In the genomic region with DNA sequence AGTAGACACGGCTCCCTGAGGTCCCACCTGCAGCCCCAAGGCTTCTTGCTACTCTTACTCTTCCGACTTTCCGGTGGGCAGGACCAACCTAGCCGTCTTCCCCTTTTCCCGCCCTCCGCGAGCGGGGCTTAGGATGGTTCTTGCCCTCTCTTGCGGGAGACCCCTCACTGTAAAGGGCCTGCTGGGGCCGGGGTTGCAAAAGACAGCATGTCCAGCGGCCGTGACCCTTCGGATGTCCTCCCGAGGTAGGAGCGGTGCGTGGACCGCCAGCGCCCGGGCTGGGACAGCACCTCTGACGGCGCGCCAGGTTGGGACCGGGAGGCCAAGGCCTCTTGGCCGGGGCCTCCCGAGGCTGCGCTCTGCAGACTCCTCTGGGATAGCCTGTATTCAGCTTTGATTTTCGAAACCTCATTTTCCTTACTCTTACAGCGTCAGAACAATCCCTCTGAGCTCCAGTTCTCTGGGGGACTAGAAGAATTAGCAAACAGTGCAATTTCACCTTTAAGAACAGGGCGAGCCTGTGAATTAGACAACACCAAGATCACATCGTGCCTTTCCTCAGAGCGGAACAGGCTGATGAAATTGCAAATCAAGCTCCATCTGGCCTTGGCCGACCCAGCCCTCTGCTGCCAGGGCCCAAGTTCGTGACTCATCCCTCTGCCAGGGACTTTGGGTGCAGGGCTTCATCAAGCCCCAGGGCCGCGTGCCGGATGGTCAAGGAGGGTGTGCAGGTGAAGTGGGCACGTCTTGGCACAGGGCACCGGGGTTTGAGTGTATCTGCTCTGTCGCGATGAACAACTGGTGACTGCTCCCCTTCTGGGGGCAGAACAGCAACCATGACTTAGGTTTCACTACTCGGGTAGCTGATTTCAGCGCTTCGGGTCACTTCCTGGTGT, we compare ENCODE assay signal across 1 cellular context.
A peak's percentile ranks its signal among the peaks of the same experiment; 100 is the strongest.
TF ChIP-seq lines count a peak whose summit lies in the region.

No MANE protein-coding gene starts in this region.

TF ChIP-seq in HepG2, 621 proteins besides CTCF, POLR2A, EP300 and RAD21 (continued from another document):
- TF ChIP-seq ZSCAN31 (CRISPR knock-in tag; IDR thresholded peaks at IDR 0.05; ENCODE audit: low read depth) (peak; percentile 54; the same call in 1 of the 2 replicates), KDM2A (CRISPR knock-in tag; IDR thresholded peaks at IDR 0.05; ENCODE audit: borderline replicate concordance, low read depth) (0 out of 2 replicates have a peak, but pooled peaks have one; percentile 19), ZNF138 (CRISPR knock-in tag; IDR thresholded peaks at IDR 0.05; ENCODE audit: low read depth) (no peak), ZNF329 (CRISPR knock-in tag; IDR thresholded peaks at IDR 0.05; ENCODE audit: low read depth) (0 out of 2 replicates have a peak, but pooled peaks have one; percentile 45), HMGXB4 (CRISPR knock-in tag; IDR thresholded peaks at IDR 0.05; ENCODE audit: borderline replicate concordance in 1 of 2, low read depth in 1 of 2) (peak in 1 of 2 experiments; percentile 13; a peak in 1 of 4 replicates), TBX2 (CRISPR knock-in tag; IDR thresholded peaks at IDR 0.05; ENCODE audit: borderline replicate concordance) (peak; percentile 17; the same call in 1 of the 2 replicates), ATRX (CRISPR knock-in tag; IDR thresholded peaks at IDR 0.05; ENCODE audit: borderline replicate concordance) (no peak), ZMYM4 (CRISPR knock-in tag; IDR thresholded peaks at IDR 0.05) (0 out of 2 replicates have a peak, but pooled peaks have one; percentile 13), ZNF225 (CRISPR knock-in tag; IDR thresholded peaks at IDR 0.05) (peak; percentile 87; the same call in 1 of the 2 replicates), DMAP1 (CRISPR knock-in tag; IDR thresholded peaks at IDR 0.05) (no peak; the same call in 1 of the 2 replicates), ZNF496 (CRISPR knock-in tag; IDR thresholded peaks at IDR 0.05; ENCODE audit: insufficient replicate concordance) (no peak), MED1 (CRISPR knock-in tag; IDR thresholded peaks at IDR 0.05) (peak; percentile 60; the same call in 1 of the 2 replicates), ZNF557 (CRISPR knock-in tag; IDR thresholded peaks at IDR 0.05) (0 out of 2 replicates have a peak, but pooled peaks have one; percentile 35), NR2C2 (CRISPR knock-in tag; IDR thresholded peaks at IDR 0.05; ENCODE audit: borderline replicate concordance) (0 out of 2 replicates have a peak, but pooled peaks have one; percentile 6), ZNF616 (CRISPR knock-in tag; IDR thresholded peaks at IDR 0.05; ENCODE audit: low read depth) (0 out of 2 replicates have a peak, but pooled peaks have one; percentile 0), SRSF9 (IDR thresholded peaks at IDR 0.05; ENCODE audit: borderline replicate concordance, insufficient read depth, low read depth, low read length, poor library complexity, severe bottlenecking) (no peak), ZNF746 (CRISPR knock-in tag; IDR thresholded peaks at IDR 0.05) (peak; percentile 38; the same call in 1 of the 2 replicates), ZBTB2 (CRISPR knock-in tag; IDR thresholded peaks at IDR 0.05; ENCODE audit: low read depth) (no peak; the same call in 1 of the 2 replicates), FOSL1 (CRISPR knock-in tag; IDR thresholded peaks at IDR 0.05; ENCODE audit: borderline replicate concordance) (peak; percentile 74; the same call in 1 of the 2 replicates), NONO (IDR thresholded peaks at IDR 0.05) (no peak), NONO (CRISPR knock-in tag; conservative IDR thresholded peaks at IDR 0.05) (0 out of 2 replicates have a peak, but pooled peaks have one; percentile 16), ZNF780A (CRISPR knock-in tag; IDR thresholded peaks at IDR 0.05) (0 out of 2 replicates have a peak, but pooled peaks have one; percentile 58), GABPB1 (CRISPR knock-in tag; IDR thresholded peaks at IDR 0.05) (peak; percentile 55; the same call in 1 of the 2 replicates), ZNF839 (CRISPR knock-in tag; IDR thresholded peaks at IDR 0.05; ENCODE audit: borderline replicate concordance) (0 out of 2 replicates have a peak, but pooled peaks have one; percentile 28), ZNF180 (CRISPR knock-in tag; IDR thresholded peaks at IDR 0.05; ENCODE audit: borderline replicate concordance, low read depth) (no peak), ZNF674 (CRISPR knock-in tag; IDR thresholded peaks at IDR 0.05; ENCODE audit: low read depth) (0 out of 2 replicates have a peak, but pooled peaks have one; percentile 42), NFRKB (IDR thresholded peaks at IDR 0.05) (no peak), EEA1 (CRISPR knock-in tag; IDR thresholded peaks at IDR 0.05; ENCODE audit: borderline replicate concordance) (peak; percentile 7; the same call in 1 of the 2 replicates), KLF6 (CRISPR knock-in tag; IDR thresholded peaks at IDR 0.05) (0 out of 2 replicates have a peak, but pooled peaks have one; percentile 50), CEBPG (CRISPR knock-in tag; IDR thresholded peaks at IDR 0.05) (peak; percentile 65; the same call in 1 of the 2 replicates), ZNF770 (CRISPR knock-in tag; IDR thresholded peaks at IDR 0.05) (peak; percentile 87), ZBTB46 (CRISPR knock-in tag; IDR thresholded peaks at IDR 0.05; ENCODE audit: borderline replicate concordance) (no peak), IRF2 (CRISPR knock-in tag; IDR thresholded peaks at IDR 0.05) (peak; percentile 9; the same call in 1 of the 2 replicates)
- TF ChIP-seq, protein P1, sequence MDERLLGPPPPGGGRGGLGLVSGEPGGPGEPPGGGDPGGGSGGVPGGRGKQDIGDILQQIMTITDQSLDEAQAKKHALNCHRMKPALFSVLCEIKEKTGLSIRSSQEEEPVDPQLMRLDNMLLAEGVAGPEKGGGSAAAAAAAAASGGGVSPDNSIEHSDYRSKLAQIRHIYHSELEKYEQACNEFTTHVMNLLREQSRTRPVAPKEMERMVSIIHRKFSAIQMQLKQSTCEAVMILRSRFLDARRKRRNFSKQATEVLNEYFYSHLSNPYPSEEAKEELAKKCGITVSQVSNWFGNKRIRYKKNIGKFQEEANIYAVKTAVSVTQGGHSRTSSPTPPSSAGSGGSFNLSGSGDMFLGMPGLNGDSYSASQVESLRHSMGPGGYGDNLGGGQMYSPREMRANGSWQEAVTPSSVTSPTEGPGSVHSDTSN (CRISPR knock-in tag; IDR thresholded peaks at IDR 0.05) = no peak
- TF ChIP-seq, protein P2, sequence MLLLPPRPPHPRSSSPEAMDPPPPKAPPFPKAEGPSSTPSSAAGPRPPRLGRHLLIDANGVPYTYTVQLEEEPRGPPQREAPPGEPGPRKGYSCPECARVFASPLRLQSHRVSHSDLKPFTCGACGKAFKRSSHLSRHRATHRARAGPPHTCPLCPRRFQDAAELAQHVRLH (CRISPR knock-in tag; IDR thresholded peaks at IDR 0.05; ENCODE audit: borderline replicate concordance, low read depth) = peak; percentile 29; the same call in 1 of the 2 replicates
- TF ChIP-seq, protein P3, sequence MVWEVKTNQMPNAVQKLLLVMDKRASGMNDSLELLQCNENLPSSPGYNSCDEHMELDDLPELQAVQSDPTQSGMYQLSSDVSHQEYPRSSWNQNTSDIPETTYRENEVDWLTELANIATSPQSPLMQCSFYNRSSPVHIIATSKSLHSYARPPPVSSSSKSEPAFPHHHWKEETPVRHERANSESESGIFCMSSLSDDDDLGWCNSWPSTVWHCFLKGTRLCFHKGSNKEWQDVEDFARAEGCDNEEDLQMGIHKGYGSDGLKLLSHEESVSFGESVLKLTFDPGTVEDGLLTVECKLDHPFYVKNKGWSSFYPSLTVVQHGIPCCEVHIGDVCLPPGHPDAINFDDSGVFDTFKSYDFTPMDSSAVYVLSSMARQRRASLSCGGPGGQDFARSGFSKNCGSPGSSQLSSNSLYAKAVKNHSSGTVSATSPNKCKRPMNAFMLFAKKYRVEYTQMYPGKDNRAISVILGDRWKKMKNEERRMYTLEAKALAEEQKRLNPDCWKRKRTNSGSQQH (CRISPR knock-in tag; IDR thresholded peaks at IDR 0.05; ENCODE audit: low read depth) = 0 out of 2 replicates have a peak, but pooled peaks have one; percentile 60
